23 cellular contexts compared by ENCODE assay signal in genomic region chr10:52853704-52854103, GRCh38.
DNase-seq lines count a peak whose midpoint lies in the region; ATAC-seq and TF ChIP-seq lines count a peak whose summit lies in the region.
"Had no signal": no experiment of that assay in that cellular context is flagged by ENCODE, and none has a peak within 500 bp of the region (broad histone marks: within the 10 kb centered on the region; RNA-seq: fewer than 3 reads in every experiment).

No MANE protein-coding gene starts in this region.

- DNase-seq in DMS79 (lab: John Stamatoyannopoulos, UW), result no peak
- no peak for DNase-seq in cerebellar cortex (ENCODE audit: low spot score)
- no peak for DNase-seq in GM13977 (ENCODE audit: low spot score)
- DNase-seq: activated CD4-positive, alpha-beta memory T cell treated with anti-CD3 and anti-CD28 coated beads, Interleukin-2, amount 10 ng/mL, durations not matched to agents 7 days and 5 days; activated naive CD8-positive, alpha-beta T cell treated with anti-CD3 and anti-CD28 coated beads for 36 hours; activated T-cell treated with anti-CD3 and anti-CD28 coated beads, Interleukin-2, amount 50 U/mL, for 48 hours; body of pancreas; COR-L47; HCEC 1CT; mesendoderm; NCI-H1436; NCI-H345; posterior cingulate gyrus; SHP77; stimulated activated CD4-positive, alpha-beta T cell treated with anti-CD3 and anti-CD28 coated beads, Interleukin-4, amount 100 ng/mL, for 1 hour; substantia nigra; WERI-Rb-1 had no signal

- no peak for TF ChIP-seq CTCF in GM13977 (IDR thresholded peaks at IDR 0.05; ENCODE audit: extremely low read depth, insufficient read depth, missing control alignments)

- in situ Hi-C loops in GM13977 (cut with MboI; ENCODE audit: low pct_unique_long_range_greater_than_20kb, low sequenced_read_pairs, unreplicated experiment), result no loop called here

- ATAC-seq in GM18868 (IDR thresholded peaks at IDR 0.05; ENCODE audit: unreplicated experiment) (peak; percentile 55), GM21390 (IDR thresholded peaks at IDR 0.05; ENCODE audit: unreplicated experiment) (peak; percentile 73), HG02938 (IDR thresholded peaks at IDR 0.05; ENCODE audit: unreplicated experiment) (peak; percentile 76), HG03571 (IDR thresholded peaks at IDR 0.05; ENCODE audit: unreplicated experiment) (peak; percentile 64), GM19351 (IDR thresholded peaks at IDR 0.05; ENCODE audit: unreplicated experiment) (no peak)
- ATAC-seq: body of pancreas; natural killer cell treated with Interleukin-12 subunit alpha and Interleukin-12 subunit beta and Interleukin-15 and Interleukin-18, amount 100 ng/mL, for 72 hours had no signal
